13 cellular contexts compared by ENCODE assay signal in the genomic region with DNA sequence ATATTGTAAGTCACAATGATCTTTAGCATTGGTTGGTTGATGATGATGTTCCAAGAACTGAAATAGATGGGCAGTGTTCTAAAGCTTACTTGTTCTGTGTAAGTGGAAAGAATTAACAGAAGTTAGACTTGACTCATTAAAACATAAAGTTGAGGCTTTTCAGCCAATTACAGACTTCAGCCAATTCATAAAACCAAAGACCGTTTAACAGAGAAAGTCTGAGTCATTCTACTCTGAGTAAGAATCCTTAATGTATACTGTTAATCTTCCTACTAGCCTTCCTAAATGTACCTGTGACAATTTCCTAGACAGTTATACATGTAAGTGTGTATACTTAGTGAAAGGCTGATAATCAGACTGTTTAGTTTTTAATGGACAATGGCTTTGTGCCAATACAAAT.
A peak's percentile ranks its signal among the peaks of the same experiment; 100 is the strongest.
DNase-seq lines count a peak whose midpoint lies in the region; ATAC-seq lines count a peak whose summit lies in the region.
"Had no signal": no experiment of that assay in that cellular context is flagged by ENCODE, and none has a peak within 500 bp of the region (broad histone marks: within the 10 kb centered on the region; RNA-seq: fewer than 3 reads in every experiment).

No MANE protein-coding gene starts in this region.

- ATAC-seq in HG02571 (IDR thresholded peaks at IDR 0.05; ENCODE audit: unreplicated experiment) = no peak
- ATAC-seq: GM23338, HepG2 had no signal

- DNase-seq in COR-L47 (lab: John Stamatoyannopoulos, UW) (peak; percentile 5), DMS153 treated with DMSO at 0.1 percent for 48 hours (lab: John Stamatoyannopoulos, UW; ENCODE audit: unreplicated experiment) (peak; percentile 17), NCI-H146 (lab: John Stamatoyannopoulos, UW) (peak; percentile 58), NCI-H748 treated with DMSO at 0.1 percent for 48 hours (lab: John Stamatoyannopoulos, UW) (peak; percentile 73), globus pallidus (ENCODE audit: low spot score) (no peak), GM03348 (ENCODE audit: low spot score) (no peak), NCI-H345 treated with DMSO at 0.1 percent for 48 hours (lab: John Stamatoyannopoulos, UW; ENCODE audit: unreplicated experiment) (no peak)
- DNase-seq: C1 segment of cervical spinal cord; CD4-positive, alpha-beta T cell; H9 had no signal

Comparison
In these comparisons a context has a peak if more than half of its experiments do, and no peak if none do; other contexts are left out.
1. DNase-seq: peak in COR-L47 (single experiment), DMS153 treated with DMSO at 0.1 percent for 48 hours (single experiment), NCI-H146 (single experiment) and NCI-H748 treated with DMSO at 0.1 percent for 48 hours (single experiment); none in globus pallidus (single experiment), GM03348 (single experiment) and NCI-H345 treated with DMSO at 0.1 percent for 48 hours (single experiment).